8 cellular contexts compared by ENCODE assay signal in genomic region chr19:4870025-4870700, GRCh38. TPM values are rescaled to one million over a fixed set of nuclear protein-coding genes. Genes with fewer than 3 reads are reported as not detected.
DNase-seq lines count a peak whose midpoint lies in the region; ATAC-seq and TF ChIP-seq lines count a peak whose summit lies in the region.

No MANE protein-coding gene starts in this region.

- H3K9me3 ChIP-seq in BLaER1 treated with 17β-estradiol and CSF1 and Interleukin-3, amounts not matched to agents 10 nM and 100 nM (replicated peaks in 1 of 11): no peaks in the 10 kb centered on the region
- H3K9me3 ChIP-seq in HUES48 (ENCODE audit: control insufficient read depth, insufficient read depth, low read length): no peaks in the 10 kb centered on the region

- peak overlapping the region; percentile 28 to 84 (median 67); a peak in 21 of 22 replicates for H3K4me2 ChIP-seq in BLaER1 treated with 17β-estradiol and CSF1 and Interleukin-3, amounts not matched to agents 10 nM and 100 nM

- H3K9me3 Mint-ChIP-seq in activated CD8-positive, alpha-beta T cell treated with anti-CD3 and anti-CD28 coated beads, Interleukin-2, amount 10 ng/mL, durations not matched to agents 7 days and 5 days (ENCODE audit: insufficient read depth): no peaks in the 10 kb centered on the region
- H3K9me3 Mint-ChIP-seq in glutamatergic neuron (ENCODE audit: unreplicated experiment): peaks cover 2% of the 10 kb centered on the region

- no peak for ATAC-seq in activated CD8-positive, alpha-beta T cell treated with anti-CD3 and anti-CD28 coated beads, Interleukin-2, amount 10 ng/mL, durations not matched to agents 7 days and 5 days
- ATAC-seq in HG03442 (IDR thresholded peaks at IDR 0.05; ENCODE audit: unreplicated experiment): no peak

- peaks cover 8% of the 10 kb centered on the region for H3K27me3 Mint-ChIP-seq in activated CD8-positive, alpha-beta T cell treated with anti-CD3 and anti-CD28 coated beads, Interleukin-2, amount 10 ng/mL, durations not matched to agents 7 days and 5 days (ENCODE audit: low read depth)
- peaks cover 2% of the 10 kb centered on the region for H3K27me3 Mint-ChIP-seq in glutamatergic neuron (ENCODE audit: unreplicated experiment)

- CTCF ChIA-PET in activated CD8-positive, alpha-beta T cell treated with anti-CD3 and anti-CD28 coated beads, Interleukin-2, amount 10 ng/mL, durations not matched to agents 7 days and 5 days (lab: Charles Lee): interaction anchor here (0.7 to 8.6 kb wide), 4 partner anchors 15 to 160 kb away, joined by 3 to 165 read pairs (median 10); no protein-coding TSS in a partner anchor

- POLR2A ChIA-PET in activated CD8-positive, alpha-beta T cell treated with anti-CD3 and anti-CD28 coated beads, Interleukin-2, amount 10 ng/mL, durations not matched to agents 7 days and 5 days (lab: Charles Lee): no interaction called here

- H3K9ac ChIP-seq in BLaER1 treated with 17β-estradiol and CSF1 and Interleukin-3, amounts not matched to agents 10 nM and 100 nM: peak overlapping the region in 9 of 11 experiments; percentile 15 to 66 (median 48); a peak in 12 of 22 replicates
- no peak overlapping the region for H3K9ac ChIP-seq in HUES48 (ENCODE audit: low read depth, low read length)

- H4K20me1 ChIP-seq in BLaER1 treated with 17β-estradiol and CSF1 and Interleukin-3, amounts not matched to agents 10 nM and 100 nM: peaks cover 0 to 18% (median 10%) of the 10 kb centered on the region in 11 experiments; a peak in 13 of 22 replicates

- DNase-seq in activated CD8-positive, alpha-beta T cell treated with anti-CD3 and anti-CD28 coated beads, Interleukin-2, amount 10 ng/mL, durations not matched to agents 7 days and 5 days: peak; percentile 43
- DNase-seq in kidney tubule cell (ENCODE audit: low spot score): peak; percentile 96
- no peak for DNase-seq in NCI-H345 (lab: John Stamatoyannopoulos, UW)
- DNase-seq in activated CD4-positive, CD25-positive, alpha-beta regulatory T cell treated with anti-CD3 and anti-CD28 coated beads, Interleukin-2, amount 50 U/mL, for 72 hours: no peak
- DNase-seq in glutamatergic neuron: no peak

- no peak for TF ChIP-seq CTCF in glutamatergic neuron (IDR thresholded peaks at IDR 0.05; ENCODE audit: partially characterized antibody, unreplicated experiment)

- H3K27ac ChIP-seq in BLaER1 treated with 17β-estradiol and CSF1 and Interleukin-3, amounts not matched to agents 10 nM and 100 nM: peak overlapping the region; percentile 33 to 78 (median 67); a peak in 19 of 22 replicates
- H3K27ac ChIP-seq in HUES48 (ENCODE audit: low read depth, low read length): peak overlapping the region; percentile 51

- no peak overlapping the region for H3K4me3 ChIP-seq in BLaER1 treated with 17β-estradiol and CSF1 and Interleukin-3, amounts not matched to agents 10 nM and 100 nM
- no peak overlapping the region for H3K4me3 ChIP-seq in HUES48 (ENCODE audit: low read depth, low read length)

- peaks cover 55 to 82% (median 75%) of the 10 kb centered on the region in 10 experiments for H3K4me1 ChIP-seq in BLaER1 treated with 17β-estradiol and CSF1 and Interleukin-3, amounts not matched to agents 10 nM and 100 nM
- H3K4me1 ChIP-seq in HUES48 (ENCODE audit: control insufficient read depth, insufficient read depth, low read length): peaks cover 5% of the 10 kb centered on the region

- peaks cover 29% of the 10 kb centered on the region for H3K4me1 Mint-ChIP-seq in activated CD8-positive, alpha-beta T cell treated with anti-CD3 and anti-CD28 coated beads, Interleukin-2, amount 10 ng/mL, durations not matched to agents 7 days and 5 days (ENCODE audit: low read depth)
- H3K4me1 Mint-ChIP-seq in glutamatergic neuron (ENCODE audit: low read depth, unreplicated experiment): no peaks in the 10 kb centered on the region

- no peak overlapping the region for H3K27ac Mint-ChIP-seq in activated CD8-positive, alpha-beta T cell treated with anti-CD3 and anti-CD28 coated beads, Interleukin-2, amount 10 ng/mL, durations not matched to agents 7 days and 5 days
- no peak overlapping the region for H3K27ac Mint-ChIP-seq in glutamatergic neuron (ENCODE audit: unreplicated experiment)

- no peak overlapping the region for H3K4me3 Mint-ChIP-seq in activated CD8-positive, alpha-beta T cell treated with anti-CD3 and anti-CD28 coated beads, Interleukin-2, amount 10 ng/mL, durations not matched to agents 7 days and 5 days
- no peak overlapping the region for H3K4me3 Mint-ChIP-seq in glutamatergic neuron (ENCODE audit: unreplicated experiment)

- H3K36me3 ChIP-seq in BLaER1 treated with 17β-estradiol and CSF1 and Interleukin-3, amounts not matched to agents 10 nM and 100 nM: no peaks in the 10 kb centered on the region
- no peaks in the 10 kb centered on the region for H3K36me3 ChIP-seq in HUES48 (ENCODE audit: control insufficient read depth, insufficient read depth, low read length)

- no peaks in the 10 kb centered on the region for H3K27me3 ChIP-seq in BLaER1 treated with 17β-estradiol and CSF1 and Interleukin-3, amounts not matched to agents 10 nM and 100 nM
- no peaks in the 10 kb centered on the region for H3K27me3 ChIP-seq in HUES48 (ENCODE audit: control insufficient read depth, insufficient read depth, low read length)

- H3K36me3 Mint-ChIP-seq in activated CD8-positive, alpha-beta T cell treated with anti-CD3 and anti-CD28 coated beads, Interleukin-2, amount 10 ng/mL, durations not matched to agents 7 days and 5 days (ENCODE audit: low read depth): no peaks in the 10 kb centered on the region
- no peaks in the 10 kb centered on the region for H3K36me3 Mint-ChIP-seq in glutamatergic neuron (ENCODE audit: unreplicated experiment)

RNA-seq across cellular contexts. Expression of gene PLIN3, which starts 2.7 kb away (rescaled TPM):
- 10 to 100 TPM; 27.5 to 32.8 TPM for total RNA-seq in activated CD8-positive, alpha-beta T cell treated with anti-CD3 and anti-CD28 coated beads, Interleukin-2, amount 10 ng/mL, durations not matched to agents 7 days and 5 days
- total RNA-seq in glutamatergic neuron (ENCODE audit: unreplicated experiment): 6.8 TPM

RNA-seq across cellular contexts. Expression of gene ARRDC5, which starts 32.5 kb away (rescaled TPM):
- total RNA-seq in activated CD8-positive, alpha-beta T cell treated with anti-CD3 and anti-CD28 coated beads, Interleukin-2, amount 10 ng/mL, durations not matched to agents 7 days and 5 days: under 1 TPM; 0.55 to 0.81 TPM
- total RNA-seq in glutamatergic neuron (ENCODE audit: unreplicated experiment): not detected

RNA-seq across cellular contexts. Expression of gene TICAM1, which starts 38.7 kb away (rescaled TPM):
- total RNA-seq in activated CD8-positive, alpha-beta T cell treated with anti-CD3 and anti-CD28 coated beads, Interleukin-2, amount 10 ng/mL, durations not matched to agents 7 days and 5 days: 10 to 100 TPM; 14.0 to 15.2 TPM
- not detected for total RNA-seq in glutamatergic neuron (ENCODE audit: unreplicated experiment)

RNA-seq across cellular contexts. Expression of gene UHRF1, which starts 39.1 kb away (rescaled TPM):
- 100 to 1,000 TPM; 173 to 180 TPM for total RNA-seq in activated CD8-positive, alpha-beta T cell treated with anti-CD3 and anti-CD28 coated beads, Interleukin-2, amount 10 ng/mL, durations not matched to agents 7 days and 5 days
- 10.4 TPM for total RNA-seq in glutamatergic neuron (ENCODE audit: unreplicated experiment)

Comparison
In these comparisons a context has a peak if more than half of its experiments do, and no peak if none do; other contexts are left out.
1. DNase-seq: peak in activated CD8-positive, alpha-beta T cell treated with anti-CD3 and anti-CD28 coated beads, Interleukin-2, amount 10 ng/mL, durations not matched to agents 7 days and 5 days (single experiment) and kidney tubule cell (single experiment); none in NCI-H345 (single experiment), activated CD4-positive, CD25-positive, alpha-beta regulatory T cell treated with anti-CD3 and anti-CD28 coated beads, Interleukin-2, amount 50 U/mL, for 72 hours (single experiment) and glutamatergic neuron (single experiment).
2. RNA of gene TICAM1, which starts 38.7 kb away (total RNA-seq): 14.0 to 15.2 TPM in activated CD8-positive, alpha-beta T cell treated with anti-CD3 and anti-CD28 coated beads, Interleukin-2, amount 10 ng/mL, durations not matched to agents 7 days and 5 days; not detected in glutamatergic neuron (single experiment); every median in the first group is over 10 times any median in the second.